23 cellular contexts compared by ENCODE assay signal in genomic region chr21:19340303-19340702, GRCh38.
"Had no signal": no experiment of that assay in that cellular context is flagged by ENCODE, and none has a peak within 500 bp of the region (broad histone marks: within the 10 kb centered on the region; RNA-seq: fewer than 3 reads in every experiment).

No MANE protein-coding gene starts in this region.

- H3K27ac ChIP-seq: lower lobe of right lung, spleen, testis, vagina had no signal

- H3K27me3 Mint-ChIP-seq: activated naive CD4-positive, alpha-beta T cell treated with anti-CD3 and anti-CD28 coated beads, Interleukin-2, amount 10 ng/mL, durations not matched to agents 7 days and 5 days had no signal

- H3K4me3 ChIP-seq: lower lobe of right lung, mucosa of descending colon, spleen, testis, vagina had no signal

- H3K4me1 Mint-ChIP-seq: activated naive CD4-positive, alpha-beta T cell treated with anti-CD3 and anti-CD28 coated beads, Interleukin-2, amount 10 ng/mL, durations not matched to agents 7 days and 5 days; nephron progenitor cell; WTC11 had no signal

- H3K9me3 Mint-ChIP-seq: nephron progenitor cell, WTC11 had no signal

- H3K4me1 ChIP-seq: lower lobe of right lung, spleen, testis, vagina had no signal

- H3K9me3 ChIP-seq: lower lobe of right lung, mucosa of descending colon, testis, vagina had no signal

- H3K36me3 ChIP-seq: lower lobe of right lung, spleen, vagina had no signal

- H3K36me3 Mint-ChIP-seq: activated naive CD4-positive, alpha-beta T cell treated with anti-CD3 and anti-CD28 coated beads, Interleukin-2, amount 10 ng/mL, durations not matched to agents 7 days and 5 days; WTC11 had no signal

- H3K27ac Mint-ChIP-seq: activated naive CD4-positive, alpha-beta T cell treated with anti-CD3 and anti-CD28 coated beads, Interleukin-2, amount 10 ng/mL, durations not matched to agents 7 days and 5 days; activated T-cell treated with anti-CD3 and anti-CD28 coated beads, Interleukin-2, amount 50 U/mL, for 72 hours; nephron progenitor cell; WTC11 had no signal

- H3K4me3 Mint-ChIP-seq: activated naive CD4-positive, alpha-beta T cell treated with anti-CD3 and anti-CD28 coated beads, Interleukin-2, amount 10 ng/mL, durations not matched to agents 7 days and 5 days; activated T-cell treated with anti-CD3 and anti-CD28 coated beads, Interleukin-2, amount 50 U/mL, for 72 hours; nephron progenitor cell; WTC11 had no signal

- ATAC-seq: activated T-cell treated with anti-CD3 and anti-CD28 coated beads, Interleukin-2, amount 50 U/mL, for 72 hours; left colon; lower lobe of right lung; mucosa of descending colon; WTC11 had no signal

- H3K27me3 ChIP-seq: spleen, testis, vagina had no signal

- DNase-seq: activated CD4-positive, alpha-beta T cell treated with anti-CD3 and anti-CD28 coated beads for 4 hours; activated CD4-positive, alpha-beta T cell treated with anti-CD3 and anti-CD28 coated beads, Interleukin-2, amount 50 U/mL, for 48 hours; activated effector memory CD4-positive, alpha-beta T cell treated with Interleukin-2 at 50 U/mL for 16 hours; activated naive CD4-positive, alpha-beta T cell treated with anti-CD3 and anti-CD28 coated beads, Interleukin-2, amount 10 ng/mL, durations not matched to agents 7 days and 5 days; activated T-cell treated with anti-CD3 and anti-CD28 coated beads, Interleukin-2, amount 50 U/mL, for 72 hours; amygdala; cerebellar nuclear complex; cortex of kidney; erythroblast; foreskin fibroblast; left colon; lower lobe of right lung; mesendoderm; mucosa of descending colon; nephron progenitor cell; spleen; stimulated activated CD4-positive, alpha-beta T cell treated with anti-CD3 and anti-CD28 coated beads, Interleukin-4, amount 100 ng/mL, for 1 hour; stimulated activated naive CD4-positive, alpha-beta T cell; T-helper 9 cell; testis; trophoblast cell had no signal
